ENCODE assay signal across 8 cellular contexts in genomic region chr13:20475927-20476691, GRCh38. TPM values are rescaled to one million over a fixed set of nuclear protein-coding genes. Genes with fewer than 3 reads are reported as not detected.
A peak's percentile ranks its signal among the peaks of the same experiment; 100 is the strongest.
DNase-seq lines count a peak whose midpoint lies in the region; ATAC-seq and TF ChIP-seq lines count a peak whose summit lies in the region.

No MANE protein-coding gene starts in this region.

- H3K9me3 Mint-ChIP-seq in IgD-negative memory B cell (no peaks in the 10 kb centered on the region), chondrocyte (ENCODE audit: low read depth) (no peaks in the 10 kb centered on the region)
- H3K9me3 Mint-ChIP-seq in activated T-cell treated with anti-CD3 and anti-CD28 coated beads, Interleukin-2, amount 50 U/mL, for 24 hours, result no peaks in the 10 kb centered on the region

- intact Hi-C loops in posterior vena cava (cut with DNase I), result loop anchor here in 1 of 2 donors (5.0 kb wide), 1 partner anchor 576 kb away; no protein-coding TSS in a partner anchor

- ATAC-seq in GM21528 (IDR thresholded peaks at IDR 0.05; ENCODE audit: low FRiP score, unreplicated experiment), result peak; percentile 93

- no peaks in the 10 kb centered on the region for H3K36me3 ChIP-seq in GM06990 (ENCODE audit: control insufficient read depth, insufficient read depth, low read length)

- no peaks in the 10 kb centered on the region for H3K27me3 Mint-ChIP-seq in IgD-negative memory B cell
- H3K27me3 Mint-ChIP-seq in activated T-cell treated with anti-CD3 and anti-CD28 coated beads, Interleukin-2, amount 50 U/mL, for 24 hours, result no peaks in the 10 kb centered on the region
- H3K27me3 Mint-ChIP-seq in chondrocyte (ENCODE audit: low read depth), result no peaks in the 10 kb centered on the region

- TF ChIP-seq CTCF in GM06990 (IDR thresholded peaks at IDR 0.05; ENCODE audit: insufficient read depth, low read length, poor library complexity, severe bottlenecking) (no peak), chondrocyte (IDR thresholded peaks at IDR 0.05) (no peak)

- peaks cover 17 to 23% (median 18%) of the 10 kb centered on the region in 3 donors for H3K4me1 Mint-ChIP-seq in IgD-negative memory B cell
- H3K4me1 Mint-ChIP-seq in activated T-cell treated with anti-CD3 and anti-CD28 coated beads, Interleukin-2, amount 50 U/mL, for 24 hours (ENCODE audit: low read depth), result peaks cover 50% of the 10 kb centered on the region
- H3K4me1 Mint-ChIP-seq in chondrocyte (ENCODE audit: low read depth), result peaks cover 11% of the 10 kb centered on the region

- H3K36me3 Mint-ChIP-seq in IgD-negative memory B cell (peaks cover 8% of the 10 kb centered on the region), chondrocyte (ENCODE audit: low read depth) (peaks cover 2% of the 10 kb centered on the region)
- H3K36me3 Mint-ChIP-seq in activated T-cell treated with anti-CD3 and anti-CD28 coated beads, Interleukin-2, amount 50 U/mL, for 24 hours (ENCODE audit: low read depth), result no peaks in the 10 kb centered on the region

- H3K27me3 ChIP-seq in GM06990 (replicated peaks; ENCODE audit: control insufficient read depth, insufficient read depth, low read length), result no peaks in the 10 kb centered on the region

- DNase-seq in GM06990 (ENCODE audit: extremely low read depth, insufficient read length) (peak; percentile 73), myocyte (ENCODE audit: low read depth) (peak; percentile 41), posterior vena cava (ENCODE audit: low spot score) (no peak), kidney glomerular epithelial cell (lab: John Stamatoyannopoulos, UW) (no peak), chondrocyte (ENCODE audit: low spot score) (no peak)
- DNase-seq in activated T-cell treated with anti-CD3 and anti-CD28 coated beads, Interleukin-2, amount 50 U/mL, for 24 hours, result peak; percentile 74

- peak overlapping the region; percentile 22 to 89 (median 74) for H3K4me3 Mint-ChIP-seq in IgD-negative memory B cell
- peak overlapping the region; percentile 60 for H3K4me3 Mint-ChIP-seq in activated T-cell treated with anti-CD3 and anti-CD28 coated beads, Interleukin-2, amount 50 U/mL, for 24 hours
- no peak overlapping the region for H3K4me3 Mint-ChIP-seq in chondrocyte (ENCODE audit: unreplicated experiment)

- H3K27ac Mint-ChIP-seq in IgD-negative memory B cell (peak overlapping the region; percentile 10 to 88 (median 88)), chondrocyte (ENCODE audit: unreplicated experiment) (no peak overlapping the region)
- peak overlapping the region; percentile 91 for H3K27ac Mint-ChIP-seq in activated T-cell treated with anti-CD3 and anti-CD28 coated beads, Interleukin-2, amount 50 U/mL, for 24 hours

- no peak overlapping the region for H3K4me3 ChIP-seq in GM06990 (replicated peaks; ENCODE audit: low read depth, low read length)

RNA-seq across cellular contexts. Expression of gene CRYL1, which starts 49.5 kb away (rescaled TPM):
- polyA plus RNA-seq in IgD-negative memory B cell, result 32.3 TPM
- total RNA-seq in myocyte, result 9.3 and 9.4 TPM in 2 replicates
- polyA plus RNA-seq in myocyte (2012), result 17.2 TPM
- total RNA-seq in posterior vena cava, result 10 to 100 TPM; 24.4 to 30.2 TPM
- total RNA-seq in chondrocyte, result 14.8 to 17.7 TPM (median 17.0 TPM) in 3 replicates

Comparison
In these comparisons a context has a peak if more than half of its experiments do, and no peak if none do; other contexts are left out.
1. DNase-seq: peak in GM06990 (single experiment), activated T-cell treated with anti-CD3 and anti-CD28 coated beads, Interleukin-2, amount 50 U/mL, for 24 hours (single experiment) and myocyte (single experiment); none in posterior vena cava (single experiment), kidney glomerular epithelial cell (single experiment) and chondrocyte (single experiment).